Comparison of ENCODE assay signal across 1 cellular context in the genomic region with DNA sequence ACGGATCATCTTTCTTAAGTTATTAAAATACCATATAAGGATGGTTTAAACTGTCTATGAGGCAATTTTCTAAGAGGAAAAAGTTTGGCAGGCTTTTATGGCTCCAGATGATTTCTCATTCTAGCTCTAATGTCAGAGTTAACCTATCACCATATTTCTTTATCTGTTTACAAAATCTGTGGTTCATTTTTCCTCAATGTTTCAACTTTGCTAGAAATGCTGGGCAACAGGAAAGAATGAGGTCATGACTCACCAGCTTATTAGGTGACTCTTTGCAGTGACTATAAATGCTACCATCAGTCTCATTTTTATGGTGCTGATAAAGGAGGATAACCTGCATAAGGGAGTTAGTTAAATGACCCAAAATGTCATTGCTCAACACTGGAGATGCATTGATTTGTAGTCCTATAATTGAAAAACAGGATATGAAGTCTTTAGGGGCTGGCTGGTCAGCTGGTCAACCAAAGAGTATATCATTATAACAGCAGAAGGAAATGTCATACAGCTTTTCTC.
TF ChIP-seq lines count a peak whose summit lies in the region.

No MANE protein-coding gene starts in this region.

TF ChIP-seq in HEK293, 187 proteins besides CTCF, POLR2A, EP300 and RAD21 (continued from another document and continues in another):
- TF ChIP-seq ZFP69B (tag by site-specific recombination; IDR thresholded peaks at IDR 0.05) (peak; percentile 69), ZIC2 (tag by site-specific recombination; IDR thresholded peaks at IDR 0.05) (no peak), ZNF10 (tag by site-specific recombination; IDR thresholded peaks at IDR 0.05) (peak; percentile 67; the same call in 1 of the 2 replicates), ZFP3 (tag by site-specific recombination; IDR thresholded peaks at IDR 0.05; ENCODE audit: low read depth) (no peak), ZNF600 (tag by site-specific recombination; IDR thresholded peaks at IDR 0.05) (no peak), ZNF324 (tag by site-specific recombination; IDR thresholded peaks at IDR 0.05) (peak; percentile 58; the same call in 1 of the 2 replicates), ZBTB1 (tag by site-specific recombination; IDR thresholded peaks at IDR 0.05) (peak; percentile 84; the same call in 1 of the 2 replicates), OSR2 (tag by site-specific recombination; IDR thresholded peaks at IDR 0.05) (peak; percentile 96), YY2 (tag by site-specific recombination; IDR thresholded peaks at IDR 0.05) (no peak), ZNF211 (tag by site-specific recombination; IDR thresholded peaks at IDR 0.05; ENCODE audit: low read depth) (no peak), ZNF404 (tag by site-specific recombination; IDR thresholded peaks at IDR 0.05) (no peak), ZNF555 (tag by site-specific recombination; conservative IDR thresholded peaks at IDR 0.05) (no peak), ZNF121 (tag by site-specific recombination; IDR thresholded peaks at IDR 0.05) (no peak), ZNF658 (tag by site-specific recombination; IDR thresholded peaks at IDR 0.05) (no peak), ZNF624 (tag by site-specific recombination; IDR thresholded peaks at IDR 0.05) (no peak), ZBTB17 (tag by site-specific recombination; IDR thresholded peaks at IDR 0.05) (peak; percentile 76), ZNF16 (tag by site-specific recombination; IDR thresholded peaks at IDR 0.05; ENCODE audit: low read depth) (no peak), ZBTB20 (tag by site-specific recombination; IDR thresholded peaks at IDR 0.05) (no peak), ZNF174 (tag by site-specific recombination; IDR thresholded peaks at IDR 0.05) (no peak), ZNF175 (tag by site-specific recombination; IDR thresholded peaks at IDR 0.05) (no peak), ZNF707 (tag by site-specific recombination; IDR thresholded peaks at IDR 0.05) (no peak), ZNF23 (tag by site-specific recombination; IDR thresholded peaks at IDR 0.05; ENCODE audit: borderline replicate concordance) (no peak), ZSCAN16 (tag by site-specific recombination; IDR thresholded peaks at IDR 0.05) (no peak), ZNF184 (tag by site-specific recombination; IDR thresholded peaks at IDR 0.05) (peak; percentile 73; the same call in 1 of the 2 replicates), ZNF544 (tag by site-specific recombination; IDR thresholded peaks at IDR 0.05) (no peak), ZNF157 (tag by site-specific recombination; IDR thresholded peaks at IDR 0.05) (no peak), BCL11A (tag by site-specific recombination; IDR thresholded peaks at IDR 0.05; ENCODE audit: low read depth) (peak; percentile 89), ZNF768 (tag by site-specific recombination; IDR thresholded peaks at IDR 0.05) (no peak), ZNF510 (tag by site-specific recombination; IDR thresholded peaks at IDR 0.05; ENCODE audit: insufficient replicate concordance) (no peak), ZNF132 (tag by site-specific recombination; IDR thresholded peaks at IDR 0.05; ENCODE audit: borderline replicate concordance) (no peak), ZNF785 (tag by site-specific recombination; IDR thresholded peaks at IDR 0.05) (no peak), ZNF155 (tag by site-specific recombination; IDR thresholded peaks at IDR 0.05) (no peak), ZNF621 (tag by site-specific recombination; IDR thresholded peaks at IDR 0.05) (no peak), GLIS1 (tag by site-specific recombination; IDR thresholded peaks at IDR 0.05) (no peak), ZNF423 (tag by site-specific recombination; IDR thresholded peaks at IDR 0.05) (no peak), KLF7 (tag by site-specific recombination; IDR thresholded peaks at IDR 0.05; ENCODE audit: borderline replicate concordance) (no peak), ZNF350 (tag by site-specific recombination; IDR thresholded peaks at IDR 0.05) (no peak)
- TF ChIP-seq, protein P1, sequence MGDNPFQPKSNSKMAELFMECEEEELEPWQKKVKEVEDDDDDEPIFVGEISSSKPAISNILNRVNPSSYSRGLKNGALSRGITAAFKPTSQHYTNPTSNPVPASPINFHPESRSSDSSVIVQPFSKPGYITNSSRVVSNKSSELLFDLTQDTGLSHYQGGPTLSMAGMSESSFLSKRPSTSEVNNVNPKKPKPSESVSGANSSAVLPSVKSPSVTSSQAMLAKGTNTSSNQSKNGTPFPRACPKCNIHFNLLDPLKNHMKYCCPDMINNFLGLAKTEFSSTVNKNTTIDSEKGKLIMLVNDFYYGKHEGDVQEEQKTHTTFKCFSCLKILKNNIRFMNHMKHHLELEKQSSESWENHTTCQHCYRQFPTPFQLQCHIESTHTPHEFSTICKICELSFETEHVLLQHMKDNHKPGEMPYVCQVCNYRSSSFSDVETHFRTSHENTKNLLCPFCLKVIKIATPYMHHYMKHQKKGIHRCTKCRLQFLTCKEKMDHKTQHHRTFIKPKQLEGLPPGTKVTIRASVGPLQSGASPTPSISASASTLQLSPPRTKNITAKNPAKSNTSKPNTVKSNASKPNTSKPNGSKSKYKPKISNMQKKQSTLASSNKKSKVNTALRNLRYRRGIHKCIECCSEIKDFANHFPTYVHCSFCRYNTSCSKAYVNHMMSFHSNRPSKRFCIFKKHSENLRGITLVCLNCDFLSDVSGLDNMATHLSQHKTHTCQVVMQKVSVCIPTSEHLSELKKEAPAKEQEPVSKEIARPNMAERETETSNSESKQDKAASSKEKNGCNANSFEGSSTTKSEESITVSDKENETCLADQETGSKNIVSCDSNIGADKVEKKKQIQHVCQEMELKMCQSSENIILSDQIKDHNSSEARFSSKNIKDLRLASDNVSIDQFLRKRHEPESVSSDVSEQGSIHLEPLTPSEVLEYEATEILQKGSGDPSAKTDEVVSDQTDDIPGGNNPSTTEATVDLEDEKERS (tag by site-specific recombination; IDR thresholded peaks at IDR 0.05) = no peak
- TF ChIP-seq, protein P2, sequence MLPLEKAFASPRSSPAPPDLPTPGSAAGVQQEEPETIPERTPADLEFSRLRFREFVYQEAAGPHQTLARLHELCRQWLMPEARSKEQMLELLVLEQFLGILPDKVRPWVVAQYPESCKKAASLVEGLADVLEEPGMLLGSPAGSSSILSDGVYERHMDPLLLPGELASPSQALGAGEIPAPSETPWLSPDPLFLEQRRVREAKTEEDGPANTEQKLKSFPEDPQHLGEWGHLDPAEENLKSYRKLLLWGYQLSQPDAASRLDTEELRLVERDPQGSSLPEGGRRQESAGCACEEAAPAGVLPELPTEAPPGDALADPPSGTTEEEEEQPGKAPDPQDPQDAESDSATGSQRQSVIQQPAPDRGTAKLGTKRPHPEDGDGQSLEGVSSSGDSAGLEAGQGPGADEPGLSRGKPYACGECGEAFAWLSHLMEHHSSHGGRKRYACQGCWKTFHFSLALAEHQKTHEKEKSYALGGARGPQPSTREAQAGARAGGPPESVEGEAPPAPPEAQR (tag by site-specific recombination; IDR thresholded peaks at IDR 0.05) = no peak
- TF ChIP-seq, protein P3, sequence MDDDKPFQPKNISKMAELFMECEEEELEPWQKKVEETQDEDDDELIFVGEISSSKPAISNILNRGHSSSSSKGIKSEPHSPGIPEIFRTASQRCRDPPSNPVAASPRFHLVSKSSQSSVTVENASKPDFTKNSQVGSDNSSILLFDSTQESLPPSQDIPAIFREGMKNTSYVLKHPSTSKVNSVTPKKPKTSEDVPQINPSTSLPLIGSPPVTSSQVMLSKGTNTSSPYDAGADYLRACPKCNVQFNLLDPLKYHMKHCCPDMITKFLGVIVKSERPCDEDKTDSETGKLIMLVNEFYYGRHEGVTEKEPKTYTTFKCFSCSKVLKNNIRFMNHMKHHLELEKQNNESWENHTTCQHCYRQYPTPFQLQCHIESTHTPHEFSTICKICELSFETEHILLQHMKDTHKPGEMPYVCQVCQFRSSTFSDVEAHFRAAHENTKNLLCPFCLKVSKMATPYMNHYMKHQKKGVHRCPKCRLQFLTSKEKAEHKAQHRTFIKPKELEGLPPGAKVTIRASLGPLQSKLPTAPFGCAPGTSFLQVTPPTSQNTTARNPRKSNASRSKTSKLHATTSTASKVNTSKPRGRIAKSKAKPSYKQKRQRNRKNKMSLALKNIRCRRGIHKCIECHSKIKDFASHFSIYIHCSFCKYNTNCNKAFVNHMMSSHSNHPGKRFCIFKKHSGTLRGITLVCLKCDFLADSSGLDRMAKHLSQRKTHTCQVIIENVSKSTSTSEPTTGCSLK (tag by site-specific recombination; IDR thresholded peaks at IDR 0.05) = no peak
- TF ChIP-seq, protein P4, sequence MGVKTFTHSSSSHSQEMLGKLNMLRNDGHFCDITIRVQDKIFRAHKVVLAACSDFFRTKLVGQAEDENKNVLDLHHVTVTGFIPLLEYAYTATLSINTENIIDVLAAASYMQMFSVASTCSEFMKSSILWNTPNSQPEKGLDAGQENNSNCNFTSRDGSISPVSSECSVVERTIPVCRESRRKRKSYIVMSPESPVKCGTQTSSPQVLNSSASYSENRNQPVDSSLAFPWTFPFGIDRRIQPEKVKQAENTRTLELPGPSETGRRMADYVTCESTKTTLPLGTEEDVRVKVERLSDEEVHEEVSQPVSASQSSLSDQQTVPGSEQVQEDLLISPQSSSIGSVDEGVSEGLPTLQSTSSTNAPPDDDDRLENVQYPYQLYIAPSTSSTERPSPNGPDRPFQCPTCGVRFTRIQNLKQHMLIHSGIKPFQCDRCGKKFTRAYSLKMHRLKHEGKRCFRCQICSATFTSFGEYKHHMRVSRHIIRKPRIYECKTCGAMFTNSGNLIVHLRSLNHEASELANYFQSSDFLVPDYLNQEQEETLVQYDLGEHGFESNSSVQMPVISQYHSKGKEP (tag by site-specific recombination; IDR thresholded peaks at IDR 0.05) = peak; percentile 73
- TF ChIP-seq, protein P5, sequence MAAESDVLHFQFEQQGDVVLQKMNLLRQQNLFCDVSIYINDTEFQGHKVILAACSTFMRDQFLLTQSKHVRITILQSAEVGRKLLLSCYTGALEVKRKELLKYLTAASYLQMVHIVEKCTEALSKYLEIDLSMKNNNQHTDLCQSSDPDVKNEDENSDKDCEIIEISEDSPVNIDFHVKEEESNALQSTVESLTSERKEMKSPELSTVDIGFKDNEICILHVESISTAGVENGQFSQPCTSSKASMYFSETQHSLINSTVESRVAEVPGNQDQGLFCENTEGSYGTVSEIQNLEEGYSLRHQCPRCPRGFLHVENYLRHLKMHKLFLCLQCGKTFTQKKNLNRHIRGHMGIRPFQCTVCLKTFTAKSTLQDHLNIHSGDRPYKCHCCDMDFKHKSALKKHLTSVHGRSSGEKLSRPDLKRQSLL (tag by site-specific recombination; IDR thresholded peaks at IDR 0.05) = no peak
- TF ChIP-seq, protein P6, sequence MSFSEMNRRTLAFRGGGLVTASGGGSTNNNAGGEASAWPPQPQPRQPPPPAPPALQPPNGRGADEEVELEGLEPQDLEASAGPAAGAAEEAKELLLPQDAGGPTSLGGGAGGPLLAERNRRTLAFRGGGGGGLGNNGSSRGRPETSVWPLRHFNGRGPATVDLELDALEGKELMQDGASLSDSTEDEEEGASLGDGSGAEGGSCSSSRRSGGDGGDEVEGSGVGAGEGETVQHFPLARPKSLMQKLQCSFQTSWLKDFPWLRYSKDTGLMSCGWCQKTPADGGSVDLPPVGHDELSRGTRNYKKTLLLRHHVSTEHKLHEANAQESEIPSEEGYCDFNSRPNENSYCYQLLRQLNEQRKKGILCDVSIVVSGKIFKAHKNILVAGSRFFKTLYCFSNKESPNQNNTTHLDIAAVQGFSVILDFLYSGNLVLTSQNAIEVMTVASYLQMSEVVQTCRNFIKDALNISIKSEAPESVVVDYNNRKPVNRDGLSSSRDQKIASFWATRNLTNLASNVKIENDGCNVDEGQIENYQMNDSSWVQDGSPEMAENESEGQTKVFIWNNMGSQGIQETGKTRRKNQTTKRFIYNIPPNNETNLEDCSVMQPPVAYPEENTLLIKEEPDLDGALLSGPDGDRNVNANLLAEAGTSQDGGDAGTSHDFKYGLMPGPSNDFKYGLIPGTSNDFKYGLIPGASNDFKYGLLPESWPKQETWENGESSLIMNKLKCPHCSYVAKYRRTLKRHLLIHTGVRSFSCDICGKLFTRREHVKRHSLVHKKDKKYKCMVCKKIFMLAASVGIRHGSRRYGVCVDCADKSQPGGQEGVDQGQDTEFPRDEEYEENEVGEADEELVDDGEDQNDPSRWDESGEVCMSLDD (tag by site-specific recombination; IDR thresholded peaks at IDR 0.05) = no peak
- TF ChIP-seq, protein P7, sequence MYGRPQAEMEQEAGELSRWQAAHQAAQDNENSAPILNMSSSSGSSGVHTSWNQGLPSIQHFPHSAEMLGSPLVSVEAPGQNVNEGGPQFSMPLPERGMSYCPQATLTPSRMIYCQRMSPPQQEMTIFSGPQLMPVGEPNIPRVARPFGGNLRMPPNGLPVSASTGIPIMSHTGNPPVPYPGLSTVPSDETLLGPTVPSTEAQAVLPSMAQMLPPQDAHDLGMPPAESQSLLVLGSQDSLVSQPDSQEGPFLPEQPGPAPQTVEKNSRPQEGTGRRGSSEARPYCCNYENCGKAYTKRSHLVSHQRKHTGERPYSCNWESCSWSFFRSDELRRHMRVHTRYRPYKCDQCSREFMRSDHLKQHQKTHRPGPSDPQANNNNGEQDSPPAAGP (tag by site-specific recombination; IDR thresholded peaks at IDR 0.05) = peak; percentile 34; the same call in 1 of the 2 replicates
- TF ChIP-seq, protein P8, sequence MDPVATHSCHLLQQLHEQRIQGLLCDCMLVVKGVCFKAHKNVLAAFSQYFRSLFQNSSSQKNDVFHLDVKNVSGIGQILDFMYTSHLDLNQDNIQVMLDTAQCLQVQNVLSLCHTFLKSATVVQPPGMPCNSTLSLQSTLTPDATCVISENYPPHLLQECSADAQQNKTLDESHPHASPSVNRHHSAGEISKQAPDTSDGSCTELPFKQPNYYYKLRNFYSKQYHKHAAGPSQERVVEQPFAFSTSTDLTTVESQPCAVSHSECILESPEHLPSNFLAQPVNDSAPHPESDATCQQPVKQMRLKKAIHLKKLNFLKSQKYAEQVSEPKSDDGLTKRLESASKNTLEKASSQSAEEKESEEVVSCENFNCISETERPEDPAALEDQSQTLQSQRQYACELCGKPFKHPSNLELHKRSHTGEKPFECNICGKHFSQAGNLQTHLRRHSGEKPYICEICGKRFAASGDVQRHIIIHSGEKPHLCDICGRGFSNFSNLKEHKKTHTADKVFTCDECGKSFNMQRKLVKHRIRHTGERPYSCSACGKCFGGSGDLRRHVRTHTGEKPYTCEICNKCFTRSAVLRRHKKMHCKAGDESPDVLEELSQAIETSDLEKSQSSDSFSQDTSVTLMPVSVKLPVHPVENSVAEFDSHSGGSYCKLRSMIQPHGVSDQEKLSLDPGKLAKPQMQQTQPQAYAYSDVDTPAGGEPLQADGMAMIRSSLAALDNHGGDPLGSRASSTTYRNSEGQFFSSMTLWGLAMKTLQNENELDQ (tag by site-specific recombination; IDR thresholded peaks at IDR 0.05; ENCODE audit: low read depth) = no peak
- TF ChIP-seq, protein P9, sequence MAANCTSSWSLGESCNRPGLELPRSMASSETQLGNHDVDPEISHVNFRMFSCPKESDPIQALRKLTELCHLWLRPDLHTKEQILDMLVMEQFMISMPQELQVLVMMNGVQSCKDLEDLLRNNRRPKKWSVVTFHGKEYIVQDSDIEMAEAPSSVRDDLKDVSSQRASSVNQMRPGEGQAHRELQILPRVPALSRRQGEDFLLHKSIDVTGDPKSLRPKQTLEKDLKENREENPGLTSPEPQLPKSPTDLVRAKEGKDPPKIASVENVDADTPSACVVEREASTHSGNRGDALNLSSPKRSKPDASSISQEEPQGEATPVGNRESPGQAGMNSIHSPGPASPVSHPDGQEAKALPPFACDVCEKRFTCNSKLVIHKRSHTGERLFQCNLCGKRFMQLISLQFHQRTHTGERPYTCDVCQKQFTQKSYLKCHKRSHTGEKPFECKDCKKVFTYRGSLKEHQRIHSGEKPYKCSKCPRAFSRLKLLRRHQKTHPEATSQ (tag by site-specific recombination; IDR thresholded peaks at IDR 0.05) = no peak
